ENCODE assay signal across 1 cellular context in the genomic region with DNA sequence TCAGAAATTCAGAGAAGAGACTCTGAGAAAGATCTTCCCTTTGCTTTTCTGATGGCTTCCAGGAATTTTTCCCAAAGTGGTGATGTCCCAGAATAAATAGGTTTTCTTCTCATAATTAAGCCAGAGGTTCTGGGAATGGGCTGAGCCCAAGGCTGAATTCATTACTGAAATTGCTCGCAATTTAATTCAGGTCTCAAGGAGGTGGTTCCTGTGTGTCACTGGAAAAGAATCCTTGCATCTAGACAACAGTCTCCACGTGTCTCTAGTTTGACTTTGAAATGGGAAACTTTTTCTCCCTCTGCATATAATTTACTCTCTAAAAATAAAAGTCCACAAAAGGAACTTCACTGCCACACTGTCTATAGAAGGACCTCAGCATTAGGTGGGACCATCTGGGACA.
TF ChIP-seq lines count a peak whose summit lies in the region.

No MANE protein-coding gene starts in this region.

TF ChIP-seq in SK-N-SH, 30 proteins besides CTCF, POLR2A, EP300 and RAD21 (continued from another document):
- TF ChIP-seq, protein P1, sequence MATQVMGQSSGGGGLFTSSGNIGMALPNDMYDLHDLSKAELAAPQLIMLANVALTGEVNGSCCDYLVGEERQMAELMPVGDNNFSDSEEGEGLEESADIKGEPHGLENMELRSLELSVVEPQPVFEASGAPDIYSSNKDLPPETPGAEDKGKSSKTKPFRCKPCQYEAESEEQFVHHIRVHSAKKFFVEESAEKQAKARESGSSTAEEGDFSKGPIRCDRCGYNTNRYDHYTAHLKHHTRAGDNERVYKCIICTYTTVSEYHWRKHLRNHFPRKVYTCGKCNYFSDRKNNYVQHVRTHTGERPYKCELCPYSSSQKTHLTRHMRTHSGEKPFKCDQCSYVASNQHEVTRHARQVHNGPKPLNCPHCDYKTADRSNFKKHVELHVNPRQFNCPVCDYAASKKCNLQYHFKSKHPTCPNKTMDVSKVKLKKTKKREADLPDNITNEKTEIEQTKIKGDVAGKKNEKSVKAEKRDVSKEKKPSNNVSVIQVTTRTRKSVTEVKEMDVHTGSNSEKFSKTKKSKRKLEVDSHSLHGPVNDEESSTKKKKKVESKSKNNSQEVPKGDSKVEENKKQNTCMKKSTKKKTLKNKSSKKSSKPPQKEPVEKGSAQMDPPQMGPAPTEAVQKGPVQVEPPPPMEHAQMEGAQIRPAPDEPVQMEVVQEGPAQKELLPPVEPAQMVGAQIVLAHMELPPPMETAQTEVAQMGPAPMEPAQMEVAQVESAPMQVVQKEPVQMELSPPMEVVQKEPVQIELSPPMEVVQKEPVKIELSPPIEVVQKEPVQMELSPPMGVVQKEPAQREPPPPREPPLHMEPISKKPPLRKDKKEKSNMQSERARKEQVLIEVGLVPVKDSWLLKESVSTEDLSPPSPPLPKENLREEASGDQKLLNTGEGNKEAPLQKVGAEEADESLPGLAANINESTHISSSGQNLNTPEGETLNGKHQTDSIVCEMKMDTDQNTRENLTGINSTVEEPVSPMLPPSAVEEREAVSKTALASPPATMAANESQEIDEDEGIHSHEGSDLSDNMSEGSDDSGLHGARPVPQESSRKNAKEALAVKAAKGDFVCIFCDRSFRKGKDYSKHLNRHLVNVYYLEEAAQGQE (IDR thresholded peaks at IDR 0.05; ENCODE audit: low read depth, low read length), result no peak
TF ChIP-seq in SK-N-SH: peak in this region for 0.
